ENCODE assay signal across 25 cellular contexts in the genomic region with DNA sequence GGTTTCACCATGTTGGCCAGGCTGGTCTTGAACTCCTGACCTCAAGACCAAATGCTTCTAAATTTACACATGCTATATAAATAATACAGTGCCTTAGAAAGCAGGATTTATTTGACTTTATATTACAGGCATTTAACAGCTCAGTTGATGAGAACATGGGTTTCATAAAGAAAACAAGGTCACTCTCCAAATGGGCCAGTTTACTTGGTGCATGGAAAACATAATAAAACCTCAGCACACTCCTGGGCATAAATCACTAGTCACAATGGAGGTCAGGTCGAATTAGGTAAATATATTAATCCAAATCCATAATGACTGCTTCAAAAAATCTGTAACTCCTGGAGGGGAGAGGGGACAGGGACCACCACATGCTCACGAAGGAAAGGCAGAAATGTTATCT.
"Had no signal": no experiment of that assay in that cellular context is flagged by ENCODE, and none has a peak within 500 bp of the region (broad histone marks: within the 10 kb centered on the region; RNA-seq: fewer than 3 reads in every experiment).

No MANE protein-coding gene starts in this region.

- H3K4me3 Mint-ChIP-seq: activated CD4-positive, alpha-beta T cell treated with anti-CD3 and anti-CD28 coated beads, Interleukin-2, amount 10 ng/mL, durations not matched to agents 7 days and 5 days; activated CD8-positive, alpha-beta T cell treated with anti-CD3 and anti-CD28 coated beads for 36 hours; activated naive CD8-positive, alpha-beta T cell treated with anti-CD3 and anti-CD28 coated beads for 36 hours; activated T-cell treated with anti-CD3 and anti-CD28 coated beads, Interleukin-2, amount 50 U/mL, for 4 hours; activated T-helper 17 cell treated with anti-CD3 and anti-CD28 coated beads, Interleukin-2, amount 50 U/mL, for 72 hours; brain; dendritic cell treated with granulocyte-macrophage colony-stimulating factor and Interleukin-4, amounts not matched to agents 40 ng/mL and 50 ng/mL, for 4 days; effector memory CD8-positive, alpha-beta T cell; WTC11 had no signal

- DNase-seq: activated CD4-positive, alpha-beta T cell treated with anti-CD3 and anti-CD28 coated beads for 1 hour; activated CD4-positive, alpha-beta T cell treated with anti-CD3 and anti-CD28 coated beads for 4 hours; activated CD4-positive, alpha-beta T cell treated with anti-CD3 and anti-CD28 coated beads, Interleukin-2, amount 10 ng/mL, durations not matched to agents 7 days and 5 days; activated CD4-positive, alpha-beta T cell treated with anti-CD3 and anti-CD28 coated beads, Interleukin-2, amount 50 U/mL, for 4 hours; activated CD8-positive, alpha-beta memory T cell treated with anti-CD3 and anti-CD28 coated beads for 24 hours; activated CD8-positive, alpha-beta T cell treated with anti-CD3 and anti-CD28 coated beads for 36 hours; activated effector memory CD4-positive, alpha-beta T cell treated with Interleukin-2 at 50 U/mL for 16 hours; activated gamma-delta T cell treated with Interleukin-2 at 50 U/mL for 16 hours; activated naive CD4-positive, alpha-beta T cell treated with anti-CD3 and anti-CD28 coated beads, Interleukin-2, amount 50 U/mL, for 16 hours; activated naive CD4-positive, alpha-beta T cell treated with Interleukin-2 at 50 U/mL for 16 hours; activated naive CD8-positive, alpha-beta T cell treated with anti-CD3 and anti-CD28 coated beads for 36 hours; activated T-cell treated with anti-CD3 and anti-CD28 coated beads, Interleukin-2, amount 50 U/mL, for 4 hours; central memory CD4-positive, alpha-beta T cell; cerebellar nuclear complex; dorsolateral prefrontal cortex; effector memory CD8-positive, alpha-beta T cell; esophagus squamous epithelium; foreskin fibroblast; head of caudate nucleus; T-helper 1 cell; T-helper 2 cell had no signal

- H3K27ac Mint-ChIP-seq: activated CD4-positive, alpha-beta T cell treated with anti-CD3 and anti-CD28 coated beads, Interleukin-2, amount 10 ng/mL, durations not matched to agents 7 days and 5 days; activated CD8-positive, alpha-beta T cell treated with anti-CD3 and anti-CD28 coated beads for 36 hours; activated naive CD8-positive, alpha-beta T cell treated with anti-CD3 and anti-CD28 coated beads for 36 hours; activated T-helper 17 cell treated with anti-CD3 and anti-CD28 coated beads, Interleukin-2, amount 50 U/mL, for 72 hours; dendritic cell treated with granulocyte-macrophage colony-stimulating factor and Interleukin-4, amounts not matched to agents 40 ng/mL and 50 ng/mL, for 4 days; effector memory CD8-positive, alpha-beta T cell had no signal

- H3K27me3 Mint-ChIP-seq: activated CD4-positive, alpha-beta T cell treated with anti-CD3 and anti-CD28 coated beads, Interleukin-2, amount 10 ng/mL, durations not matched to agents 7 days and 5 days; activated CD8-positive, alpha-beta T cell treated with anti-CD3 and anti-CD28 coated beads for 36 hours; activated naive CD8-positive, alpha-beta T cell treated with anti-CD3 and anti-CD28 coated beads for 36 hours; activated T-helper 17 cell treated with anti-CD3 and anti-CD28 coated beads, Interleukin-2, amount 50 U/mL, for 72 hours; dendritic cell treated with granulocyte-macrophage colony-stimulating factor and Interleukin-4, amounts not matched to agents 40 ng/mL and 50 ng/mL, for 4 days; effector memory CD8-positive, alpha-beta T cell had no signal

- ATAC-seq: activated CD8-positive, alpha-beta T cell treated with anti-CD3 and anti-CD28 coated beads for 36 hours; activated T-cell treated with anti-CD3 and anti-CD28 coated beads, Interleukin-2, amount 50 U/mL, for 4 hours; activated T-helper 17 cell treated with anti-CD3 and anti-CD28 coated beads, Interleukin-2, amount 50 U/mL, for 72 hours; effector memory CD8-positive, alpha-beta T cell; WTC11 had no signal

- H3K9me3 Mint-ChIP-seq: activated CD4-positive, alpha-beta T cell treated with anti-CD3 and anti-CD28 coated beads, Interleukin-2, amount 10 ng/mL, durations not matched to agents 7 days and 5 days; activated CD8-positive, alpha-beta T cell treated with anti-CD3 and anti-CD28 coated beads for 36 hours; activated naive CD8-positive, alpha-beta T cell treated with anti-CD3 and anti-CD28 coated beads for 36 hours; activated T-cell treated with anti-CD3 and anti-CD28 coated beads, Interleukin-2, amount 50 U/mL, for 4 hours; activated T-helper 17 cell treated with anti-CD3 and anti-CD28 coated beads, Interleukin-2, amount 50 U/mL, for 72 hours; dendritic cell treated with granulocyte-macrophage colony-stimulating factor and Interleukin-4, amounts not matched to agents 40 ng/mL and 50 ng/mL, for 4 days; effector memory CD8-positive, alpha-beta T cell had no signal
